In the genomic region with DNA sequence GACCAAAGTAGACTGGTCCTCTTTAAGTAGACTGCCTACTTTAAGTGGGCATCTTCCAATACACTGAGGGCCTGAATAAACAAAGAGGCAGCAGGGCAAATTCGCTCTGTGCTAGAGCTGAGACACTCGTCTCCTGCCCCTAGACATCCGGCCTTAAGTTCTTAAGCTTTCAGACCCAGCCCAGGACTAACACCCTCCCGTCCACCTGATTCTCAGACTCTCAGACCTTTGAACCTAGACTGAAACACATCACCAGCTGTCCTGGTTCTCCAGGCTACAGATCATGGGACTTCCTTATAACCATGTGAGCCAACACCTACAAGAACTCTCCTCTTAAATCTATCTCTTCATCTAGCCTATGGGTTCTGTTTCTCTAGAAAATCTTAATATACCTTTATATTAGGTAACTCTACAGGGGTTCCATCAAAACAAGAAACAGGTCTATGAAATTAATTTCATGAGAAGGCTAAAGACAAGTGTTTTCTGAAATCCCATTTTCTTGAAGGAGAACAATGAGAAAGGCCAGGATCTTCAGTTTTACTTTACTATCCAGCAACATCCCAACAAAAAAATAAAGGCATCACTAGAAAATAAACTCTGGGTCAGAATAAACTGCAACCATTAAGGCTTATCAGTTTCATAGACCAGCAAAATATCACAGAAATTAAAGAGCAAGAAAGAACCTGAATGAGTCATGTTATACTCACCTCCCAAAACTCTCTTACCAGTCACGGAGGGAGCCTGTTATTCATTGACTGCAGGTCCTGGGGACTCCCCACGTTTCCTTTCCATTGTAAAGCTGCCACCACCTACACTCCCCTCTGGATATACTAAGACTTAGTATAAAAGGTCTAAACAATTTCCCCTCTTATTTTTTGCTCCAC, we compare ENCODE assay signal across 1 cellular context.
TF ChIP-seq lines count a peak whose summit lies in the region.

No MANE protein-coding gene starts in this region.

TF ChIP-seq in HepG2, 621 proteins besides CTCF, POLR2A, EP300 and RAD21 (continued from another document):
- TF ChIP-seq, protein P1, sequence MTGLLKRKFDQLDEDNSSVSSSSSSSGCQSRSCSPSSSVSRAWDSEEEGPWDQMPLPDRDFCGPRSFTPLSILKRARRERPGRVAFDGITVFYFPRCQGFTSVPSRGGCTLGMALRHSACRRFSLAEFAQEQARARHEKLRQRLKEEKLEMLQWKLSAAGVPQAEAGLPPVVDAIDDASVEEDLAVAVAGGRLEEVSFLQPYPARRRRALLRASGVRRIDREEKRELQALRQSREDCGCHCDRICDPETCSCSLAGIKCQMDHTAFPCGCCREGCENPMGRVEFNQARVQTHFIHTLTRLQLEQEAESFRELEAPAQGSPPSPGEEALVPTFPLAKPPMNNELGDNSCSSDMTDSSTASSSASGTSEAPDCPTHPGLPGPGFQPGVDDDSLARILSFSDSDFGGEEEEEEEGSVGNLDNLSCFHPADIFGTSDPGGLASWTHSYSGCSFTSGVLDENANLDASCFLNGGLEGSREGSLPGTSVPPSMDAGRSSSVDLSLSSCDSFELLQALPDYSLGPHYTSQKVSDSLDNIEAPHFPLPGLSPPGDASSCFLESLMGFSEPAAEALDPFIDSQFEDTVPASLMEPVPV (CRISPR knock-in tag; IDR thresholded peaks at IDR 0.05): no peak
